ENCODE assay signal across 17 cellular contexts in genomic region chr5:164799391-164799790, GRCh38.
DNase-seq lines count a peak whose midpoint lies in the region; ATAC-seq and TF ChIP-seq lines count a peak whose summit lies in the region.
"Had no signal": no experiment of that assay in that cellular context is flagged by ENCODE, and none has a peak within 500 bp of the region (broad histone marks: within the 10 kb centered on the region; RNA-seq: fewer than 3 reads in every experiment).

No MANE protein-coding gene starts in this region.

- H3K27me3 ChIP-seq in mesenchymal stem cell (ENCODE audit: control insufficient read depth in 1 of 2, insufficient read depth in 1 of 2, low read length in 2 of 2): no peaks in the 10 kb centered on the region

- no peak overlapping the region for H2BK120ac ChIP-seq in mesenchymal stem cell (ENCODE audit: low read depth, low read length)

- no peak for TF ChIP-seq CTCF in GM12865 (IDR thresholded peaks at IDR 0.05; ENCODE audit: insufficient read depth, low read depth, low read length, missing control alignments)
- TF ChIP-seq CTCF in progenitor cell of endocrine pancreas (IDR thresholded peaks at IDR 0.05; ENCODE audit: unreplicated experiment): no peak

- H2BK15ac ChIP-seq in mesenchymal stem cell (ENCODE audit: low read depth, poor library complexity, severe bottlenecking): no peak overlapping the region

- no peak overlapping the region for H3K14ac ChIP-seq in mesenchymal stem cell (ENCODE audit: low read length in 2 of 2)

- no peak overlapping the region for H3K4me3 Mint-ChIP-seq in progenitor cell of endocrine pancreas (ENCODE audit: low read depth)
- H3K4me3 Mint-ChIP-seq: T-helper 1 cell treated with Interleukin-12 subunit alpha and Interleukin-12 subunit beta and Interleukin-4 antibody, amounts not matched to agents 30 μg/mL and 1 μg/mL, for 36 hours had no signal

- WGBS in mesenchymal stem cell: 89% methylated on average over 2 of the region's 2 CpGs

- H2BK5ac ChIP-seq in mesenchymal stem cell (ENCODE audit: low read depth, low read length, poor library complexity, severe bottlenecking): no peak overlapping the region

- no peak overlapping the region for H2AFZ ChIP-seq in mesenchymal stem cell (ENCODE audit: low read depth, low read length)

- no peak overlapping the region; the same call in 1 of the 2 replicates for H3K4me3 ChIP-seq in GM12865 (ENCODE audit: low read depth, low read length)
- H3K4me3 ChIP-seq in mesenchymal stem cell (ENCODE audit: insufficient read depth in 1 of 2, low read depth in 1 of 2, low read length in 2 of 2): no peak overlapping the region

- H3K4me1 Mint-ChIP-seq in progenitor cell of endocrine pancreas (ENCODE audit: low read depth): no peaks in the 10 kb centered on the region

- no peak overlapping the region for H3K4ac ChIP-seq in mesenchymal stem cell (ENCODE audit: low read depth in 1 of 2, low read length in 2 of 2)

- no peak overlapping the region for H3K27ac ChIP-seq in mesenchymal stem cell (ENCODE audit: low read length, poor library complexity, severe bottlenecking)
- H3K27ac ChIP-seq: HL-60 had no signal

- H3K18ac ChIP-seq in mesenchymal stem cell (ENCODE audit: low read depth in 1 of 2, low read length in 2 of 2): no peak overlapping the region

- peak; percentile 58 for ATAC-seq in GM19035 (IDR thresholded peaks at IDR 0.05; ENCODE audit: unreplicated experiment)
- ATAC-seq in HG02642 (IDR thresholded peaks at IDR 0.05; ENCODE audit: poor library complexity, unreplicated experiment): peak; percentile 58
- no peak for ATAC-seq in GM21528 (IDR thresholded peaks at IDR 0.05; ENCODE audit: low FRiP score, unreplicated experiment)
- ATAC-seq: SK-N-SH treated with all-trans-retinoic acid at 6 μM for 48 hours had no signal

- H2AK5ac ChIP-seq in mesenchymal stem cell (ENCODE audit: low read length, severe bottlenecking): no peak overlapping the region

- no peak overlapping the region for H3K23ac ChIP-seq in mesenchymal stem cell (ENCODE audit: low read length in 2 of 2)

- DNase-seq in GM12865 (ENCODE audit: low read depth): peak; percentile 29
- DNase-seq in OCI-M1 (lab: John Stamatoyannopoulos, UW): peak; percentile 33
- DNase-seq in mesenchymal stem cell: no peak
- no peak for DNase-seq in progenitor cell of endocrine pancreas (ENCODE audit: low spot score, unreplicated experiment)
- DNase-seq in activated naive CD4-positive, alpha-beta T cell treated with anti-CD3 and anti-CD28 coated beads, Interleukin-2, amount 50 U/mL, for 16 hours: no peak
- DNase-seq: C1 segment of cervical spinal cord, DMS153, NCI-H1092 treated with DMSO at 0.1 percent for 48 hours, NCI-H1694 treated with DMSO at 0.1 percent for 48 hours, NCI-H748 treated with DMSO at 0.1 percent for 48 hours, SHP77 had no signal

- no peak overlapping the region for H3K4me2 ChIP-seq in mesenchymal stem cell (ENCODE audit: low read length, poor library complexity, severe bottlenecking)

- peaks cover 10% of the 10 kb centered on the region for H3K36me3 Mint-ChIP-seq in progenitor cell of endocrine pancreas (ENCODE audit: insufficient read depth)

- H3K27me3 Mint-ChIP-seq in progenitor cell of endocrine pancreas: no peaks in the 10 kb centered on the region

- no peaks in the 10 kb centered on the region for H3K36me3 ChIP-seq in mesenchymal stem cell (ENCODE audit: control insufficient read depth in 1 of 2, insufficient read depth in 2 of 2, low read depth in 1 of 2, low read length in 2 of 2)

- no peaks in the 10 kb centered on the region for H3K79me1 ChIP-seq in mesenchymal stem cell (replicated peaks; ENCODE audit: low read length, poor library complexity, severe bottlenecking)

- no peak overlapping the region for H3K9ac ChIP-seq in mesenchymal stem cell (ENCODE audit: low read length)

- no peak overlapping the region for H4K8ac ChIP-seq in mesenchymal stem cell (ENCODE audit: low read length)

- peaks cover 11% of the 10 kb centered on the region for H3K9me3 ChIP-seq in mesenchymal stem cell (ENCODE audit: control insufficient read depth, low read length)

- peaks cover 16% of the 10 kb centered on the region for H3K9me3 Mint-ChIP-seq in progenitor cell of endocrine pancreas (ENCODE audit: low read depth)

- H4K91ac ChIP-seq in mesenchymal stem cell (ENCODE audit: low read length): no peak overlapping the region

- no peaks in the 10 kb centered on the region for H3K4me1 ChIP-seq in mesenchymal stem cell (ENCODE audit: control insufficient read depth, insufficient read depth, low read depth, low read length)

- no peak overlapping the region for H3K27ac Mint-ChIP-seq in progenitor cell of endocrine pancreas
- H3K27ac Mint-ChIP-seq: T-helper 1 cell treated with Interleukin-12 subunit alpha and Interleukin-12 subunit beta and Interleukin-4 antibody, amounts not matched to agents 30 μg/mL and 1 μg/mL, for 36 hours had no signal

- H2BK12ac ChIP-seq in mesenchymal stem cell (ENCODE audit: low read length in 2 of 2): no peak overlapping the region

Comparison
In these comparisons a context has a peak if more than half of its experiments do, and no peak if none do; other contexts are left out.
1. DNase-seq: peak in GM12865 (single experiment) and OCI-M1 (single experiment); none in mesenchymal stem cell (single experiment), progenitor cell of endocrine pancreas (single experiment) and activated naive CD4-positive, alpha-beta T cell treated with anti-CD3 and anti-CD28 coated beads, Interleukin-2, amount 50 U/mL, for 16 hours (single experiment).